ENCODE assay signal across 8 cellular contexts in the genomic region with DNA sequence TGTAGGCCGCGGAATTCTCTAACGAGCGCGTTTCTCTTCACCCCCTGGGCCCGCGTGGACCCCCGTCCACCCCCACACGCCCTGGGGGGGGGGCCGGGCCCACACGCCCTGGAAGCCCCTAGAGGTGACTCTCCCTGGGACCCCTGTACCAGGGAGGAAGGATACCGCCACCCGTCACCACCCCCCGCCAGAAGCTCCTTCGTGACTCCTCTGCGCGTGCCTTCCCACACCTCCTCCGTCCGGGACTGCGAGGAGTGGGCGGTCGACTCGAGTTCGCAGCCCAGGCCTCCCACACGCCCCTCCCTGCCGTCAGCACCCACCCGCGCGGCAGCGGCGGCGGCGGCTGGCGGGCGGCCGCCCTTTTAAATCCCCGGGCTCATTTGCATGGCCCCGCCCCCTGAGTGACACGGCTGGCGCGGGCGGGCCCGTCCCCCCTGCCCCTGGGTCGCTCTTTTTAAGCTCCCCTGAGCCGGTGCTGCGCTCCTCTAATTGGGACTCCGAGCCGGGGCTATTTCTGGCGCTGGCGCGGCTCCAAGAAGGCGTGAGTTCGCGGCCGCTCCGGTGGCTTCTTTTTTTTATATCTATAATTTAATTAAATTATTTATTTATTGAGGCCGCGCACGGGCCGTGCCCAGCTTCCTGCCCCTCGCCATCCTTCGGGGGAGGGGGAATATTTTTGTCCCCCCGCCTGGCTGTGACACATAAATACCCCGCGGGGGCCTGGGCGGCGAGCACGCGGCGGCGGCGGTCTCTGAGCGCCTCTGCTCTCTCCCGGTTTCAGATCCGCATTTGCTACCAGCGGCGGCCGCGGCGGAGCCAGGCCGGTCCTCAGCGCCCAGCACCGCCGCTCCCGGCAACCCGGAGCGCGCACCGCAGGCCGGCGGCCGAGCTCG. TPM values are rescaled to one million over a fixed set of nuclear protein-coding genes. Genes with fewer than 3 reads are reported as not detected.
DNase-seq lines count a peak whose midpoint lies in the region; ATAC-seq and TF ChIP-seq lines count a peak whose summit lies in the region.

A gene with protein sequence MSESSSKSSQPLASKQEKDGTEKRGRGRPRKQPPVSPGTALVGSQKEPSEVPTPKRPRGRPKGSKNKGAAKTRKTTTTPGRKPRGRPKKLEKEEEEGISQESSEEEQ (plus strand): TSS at position 451 of the 893 bp plus-strand sequence. CDS start 3,908 bp downstream, outside the sequence.

- peaks cover 46% of the 10 kb centered on the region for H3K4me1 Mint-ChIP-seq in activated T-helper 1 cell treated with anti-CD3 and anti-CD28 coated beads, Interleukin-12 subunit alpha, Interleukin-12 subunit beta, Interleukin-2, Interleukin-4 antibody, amounts not matched to agents 30 ng/mL and 10 ng/mL and 1 ng/mL, durations not matched to agents 14 hours and 24 hours and 36 hours (ENCODE audit: low read depth)
- peaks cover 13 to 49% (median 40%) of the 10 kb centered on the region in 4 donors for H3K4me1 Mint-ChIP-seq in naive thymus-derived CD8-positive, alpha-beta T cell

- DNase-seq in DMS53 (lab: John Stamatoyannopoulos, UW) (peak; percentile 95), Karpas-422 (peak; percentile 99), RPMI8226 (peak; percentile 98), fibroblast of lung (ENCODE audit: low read depth in 2 of 2) (peak; percentile 83 to 90)
- peak; percentile 83 for DNase-seq in activated T-helper 1 cell treated with anti-CD3 and anti-CD28 coated beads, Interleukin-12 subunit alpha, Interleukin-12 subunit beta, Interleukin-2, Interleukin-4 antibody, amounts not matched to agents 30 ng/mL and 10 ng/mL and 1 ng/mL, durations not matched to agents 14 hours and 24 hours and 36 hours (ENCODE audit: low spot score)
- peak; percentile 78 to 94 (median 86) for DNase-seq in naive thymus-derived CD8-positive, alpha-beta T cell
- peak; percentile 73 to 91 (median 85) for DNase-seq in stimulated activated naive CD4-positive, alpha-beta T cell (lab: John Stamatoyannopoulos, UW)

- H3K36me3 ChIP-seq in Karpas-422 (ENCODE audit: insufficient read depth, low read length) (peaks cover 34% of the 10 kb centered on the region), fibroblast of lung (ENCODE audit: control insufficient read depth, insufficient read depth, low read length) (no peaks in the 10 kb centered on the region)

- peaks cover 27% of the 10 kb centered on the region for H3K36me3 Mint-ChIP-seq in activated T-helper 1 cell treated with anti-CD3 and anti-CD28 coated beads, Interleukin-12 subunit alpha, Interleukin-12 subunit beta, Interleukin-2, Interleukin-4 antibody, amounts not matched to agents 30 ng/mL and 10 ng/mL and 1 ng/mL, durations not matched to agents 14 hours and 24 hours and 36 hours (ENCODE audit: low read depth)
- peaks cover 0 to 18% (median 7%) of the 10 kb centered on the region in 3 donors for H3K36me3 Mint-ChIP-seq in naive thymus-derived CD8-positive, alpha-beta T cell

- peak within 1 kb of the TSS; percentile 92 for H3K27ac Mint-ChIP-seq in activated T-helper 1 cell treated with anti-CD3 and anti-CD28 coated beads, Interleukin-12 subunit alpha, Interleukin-12 subunit beta, Interleukin-2, Interleukin-4 antibody, amounts not matched to agents 30 ng/mL and 10 ng/mL and 1 ng/mL, durations not matched to agents 14 hours and 24 hours and 36 hours
- peak within 1 kb of the TSS; percentile 94 to 99 (median 98) for H3K27ac Mint-ChIP-seq in naive thymus-derived CD8-positive, alpha-beta T cell

- peaks cover 31% of the 10 kb centered on the region for H4K20me1 ChIP-seq in Karpas-422 (ENCODE audit: insufficient read depth, low read depth, low read length)
- H4K20me1 ChIP-seq in fibroblast of lung (ENCODE audit: control insufficient read depth, extremely low read depth, insufficient read depth, low read length) = no peaks in the 10 kb centered on the region

- POLR2A ChIA-PET in naive thymus-derived CD8-positive, alpha-beta T cell (lab: Charles Lee) = interaction anchor here (0.6 to 3.6 kb wide), 26 partner anchors 8 to 1265 kb away, joined by 3 to 99 read pairs (median 4); partner anchors contain the start of genes BLTP3A, NUDT3, RPS10 and SMIM29

- H2AFZ ChIP-seq in Karpas-422 (ENCODE audit: low read length) = no peak within 1 kb of the TSS
- peak within 1 kb of the TSS; percentile 16 for H2AFZ ChIP-seq in fibroblast of lung (ENCODE audit: low read length)

- no peaks in the 10 kb centered on the region for H3K9me2 ChIP-seq in Karpas-422 (replicated peaks; ENCODE audit: insufficient read depth, low read length)

- no peaks in the 10 kb centered on the region for H3K27me3 Mint-ChIP-seq in activated T-helper 1 cell treated with anti-CD3 and anti-CD28 coated beads, Interleukin-12 subunit alpha, Interleukin-12 subunit beta, Interleukin-2, Interleukin-4 antibody, amounts not matched to agents 30 ng/mL and 10 ng/mL and 1 ng/mL, durations not matched to agents 14 hours and 24 hours and 36 hours (ENCODE audit: insufficient read depth)
- H3K27me3 Mint-ChIP-seq in naive thymus-derived CD8-positive, alpha-beta T cell = no peaks in the 10 kb centered on the region

- H3K9ac ChIP-seq in Karpas-422 (ENCODE audit: low read length) (peak within 1 kb of the TSS; percentile 100), fibroblast of lung (ENCODE audit: insufficient read depth, low read length) (peak within 1 kb of the TSS; percentile 78)

- H3K4me3 ChIP-seq in Karpas-422 (ENCODE audit: low read length) (peak within 1 kb of the TSS; percentile 79), fibroblast of lung (replicated peaks in 1 of 4; ENCODE audit: control extremely low read depth in 1 of 4, insufficient read depth in 1 of 4, low read depth in 3 of 4, low read length in 4 of 4) (peak within 1 kb of the TSS; percentile 63 to 82 (median 76))

- H3K79me2 ChIP-seq in Karpas-422 (ENCODE audit: low read length) (peaks cover 35% of the 10 kb centered on the region), fibroblast of lung (ENCODE audit: control insufficient read depth, insufficient read depth, low read length) (peaks cover 41% of the 10 kb centered on the region)

- no peaks in the 10 kb centered on the region for H3K9me3 ChIP-seq in Karpas-422 (ENCODE audit: low read length)
- H3K9me3 ChIP-seq in fibroblast of lung (ENCODE audit: control insufficient read depth, insufficient read depth, low read depth, low read length) = no peaks in the 10 kb centered on the region

- H3K4me3 Mint-ChIP-seq in activated T-helper 1 cell treated with anti-CD3 and anti-CD28 coated beads, Interleukin-12 subunit alpha, Interleukin-12 subunit beta, Interleukin-2, Interleukin-4 antibody, amounts not matched to agents 30 ng/mL and 10 ng/mL and 1 ng/mL, durations not matched to agents 14 hours and 24 hours and 36 hours = peak within 1 kb of the TSS; percentile 86
- H3K4me3 Mint-ChIP-seq in naive thymus-derived CD8-positive, alpha-beta T cell = peak within 1 kb of the TSS; percentile 88 to 97 (median 94)

- peaks cover 38% of the 10 kb centered on the region for H3K4me1 ChIP-seq in Karpas-422 (ENCODE audit: low read length)
- H3K4me1 ChIP-seq in fibroblast of lung (ENCODE audit: control insufficient read depth, extremely low read depth, insufficient read depth, low read length) = peaks cover 13% of the 10 kb centered on the region

- no peaks in the 10 kb centered on the region for H3K9me3 Mint-ChIP-seq in activated T-helper 1 cell treated with anti-CD3 and anti-CD28 coated beads, Interleukin-12 subunit alpha, Interleukin-12 subunit beta, Interleukin-2, Interleukin-4 antibody, amounts not matched to agents 30 ng/mL and 10 ng/mL and 1 ng/mL, durations not matched to agents 14 hours and 24 hours and 36 hours
- H3K9me3 Mint-ChIP-seq in naive thymus-derived CD8-positive, alpha-beta T cell = no peaks in the 10 kb centered on the region

- TF ChIP-seq CTCF in fibroblast of lung (conservative IDR thresholded peaks at IDR 0.05 in 1 of 2, IDR thresholded peaks at IDR 0.05 in 1 of 2; ENCODE audit: low read depth in 1 of 2, low read length in 2 of 2) = no peak

- H3K27me3 ChIP-seq in Karpas-422 (ENCODE audit: low read length) (no peaks in the 10 kb centered on the region), fibroblast of lung (ENCODE audit: control insufficient read depth, insufficient read depth, low read length) (no peaks in the 10 kb centered on the region)

- peak; percentile 50 for ATAC-seq in GM21737 (IDR thresholded peaks at IDR 0.05; ENCODE audit: unreplicated experiment)
- peak; percentile 68 to 75 for ATAC-seq in naive thymus-derived CD8-positive, alpha-beta T cell

- H3K4me2 ChIP-seq in Karpas-422 (ENCODE audit: low read depth, low read length, poor library complexity, severe bottlenecking) (peak within 1 kb of the TSS; percentile 86), fibroblast of lung (ENCODE audit: extremely low read depth, insufficient read depth, low read length) (peak within 1 kb of the TSS; percentile 65)

- H3K27ac ChIP-seq in Karpas-422 (ENCODE audit: low read length) = peak within 1 kb of the TSS; percentile 96
- peak within 1 kb of the TSS; percentile 83 for H3K27ac ChIP-seq in fibroblast of lung (ENCODE audit: insufficient read depth, low read length)

- intact Hi-C loops in activated T-helper 1 cell treated with anti-CD3 and anti-CD28 coated beads, Interleukin-12 subunit alpha, Interleukin-12 subunit beta, Interleukin-2, Interleukin-4 antibody, amounts not matched to agents 30 ng/mL and 10 ng/mL and 1 ng/mL, durations not matched to agents 14 hours and 24 hours and 36 hours (cut with micrococcal nuclease) = loop anchor here (1.0 to 5.0 kb wide), 6 partner anchors 12 to 664 kb away; partner anchors contain the start of genes ANKS1A, SMIM29 and TAF11

RNA-seq across cellular contexts. Expression of the gene that starts here (rescaled TPM):
- 337 and 353 TPM in 2 replicates for total RNA-seq in Karpas-422 (2014; rRNA removed; shearing (Covaris generic); ENCODE audit: low replicate concordance)
- 415 and 438 TPM in 2 replicates for total RNA-seq in activated T-helper 1 cell treated with anti-CD3 and anti-CD28 coated beads, Interleukin-12 subunit alpha, Interleukin-12 subunit beta, Interleukin-2, Interleukin-4 antibody, amounts not matched to agents 30 ng/mL and 10 ng/mL and 1 ng/mL, durations not matched to agents 14 hours and 24 hours and 36 hours
- total RNA-seq in fibroblast of lung = 70.6 and 121 TPM in 2 replicates
- 29.6 and 213 TPM in 2 replicates for polyA plus RNA-seq in fibroblast of lung
- polyA plus RNA-seq in fibroblast of lung (2012) = 195 and 1,020 TPM in 2 replicates
- polyA minus RNA-seq in fibroblast of lung (ENCODE audit: low replicate concordance) = 321 and 1,177 TPM in 2 replicates
- total RNA-seq in naive thymus-derived CD8-positive, alpha-beta T cell = 10 to 100 TPM; 75.3 to 80.3 TPM
- polyA plus RNA-seq in naive thymus-derived CD8-positive, alpha-beta T cell = 10 to 100 TPM; 28.0 to 40.9 (median 38.1) TPM

Comparison
In these comparisons a context has a peak if more than half of its experiments do, and no peak if none do; other contexts are left out.
1. Peak in every context shown above with its lines: DNase-seq, ATAC-seq, H3K4me3 ChIP-seq and H3K27ac ChIP-seq.